8 cellular contexts compared by ENCODE assay signal in genomic region chr20:58892932-58893224, GRCh38. TPM values are rescaled to one million over a fixed set of nuclear protein-coding genes. Genes with fewer than 3 reads are reported as not detected.
DNase-seq lines count a peak whose midpoint lies in the region; ATAC-seq, FAIRE-seq and TF ChIP-seq lines count a peak whose summit lies in the region.

No MANE protein-coding gene starts in this region.

- H3K4me1 ChIP-seq in neutrophil (ENCODE audit: control insufficient read depth in 1 of 2, insufficient read depth in 1 of 2, low read depth in 1 of 2, low read length in 1 of 2) = peaks cover 32 to 38% of the 10 kb centered on the region in 2 experiments

- peaks cover 11% of the 10 kb centered on the region for H3K36me3 ChIP-seq in neutrophil

- DNase-seq in GM12865 (ENCODE audit: low read depth) (no peak), NCI-H69 (lab: John Stamatoyannopoulos, UW) (peak; percentile 43), dermis blood vessel endothelial cell (peak; percentile 30), D721Med (ENCODE audit: insufficient read length, low spot score) (no peak), C1 segment of cervical spinal cord (lab: John Stamatoyannopoulos, UW) (no peak)

- no peak for TF ChIP-seq CTCF in GM12865 (IDR thresholded peaks at IDR 0.05; ENCODE audit: insufficient read depth, low read depth, low read length, missing control alignments)
- no peak for TF ChIP-seq CTCF in neutrophil (IDR thresholded peaks at IDR 0.05)
- no peak for TF ChIP-seq CTCF in D721Med (IDR thresholded peaks at IDR 0.05; ENCODE audit: insufficient read depth, missing control alignments)

- no peak for FAIRE-seq in D721Med (lab: Jason Lieb, UNC)

- no peaks in the 10 kb centered on the region for H3K9me3 ChIP-seq in neutrophil

- no peak for ATAC-seq in HG03045 (IDR thresholded peaks at IDR 0.05; ENCODE audit: unreplicated experiment)
- ATAC-seq in activated CD4-positive, CD25-positive, alpha-beta regulatory T cell treated with anti-CD3 and anti-CD28 coated beads, Interleukin-2, amount 50 U/mL, for 24 hours = no peak

- peaks cover 11% of the 10 kb centered on the region for H3K27me3 ChIP-seq in neutrophil

- H3K4me3 ChIP-seq in GM12865 (ENCODE audit: low read depth, low read length) = peak overlapping the region; percentile 90
- peak overlapping the region; percentile 63 to 85 for H3K4me3 ChIP-seq in neutrophil (ENCODE audit: low read depth in 1 of 2, low read length in 1 of 2)

- peak overlapping the region; percentile 85 for H3K27ac ChIP-seq in neutrophil

RNA-seq across cellular contexts. Expression of gene GNAS, which starts 40.4 kb away (rescaled TPM):
- 365 and 726 TPM in 2 replicates for total RNA-seq in dermis blood vessel endothelial cell

RNA-seq across cellular contexts. Expression of gene GNAS-AS1, which starts 42.2 kb away (rescaled TPM):
- not detected in 2 replicates for total RNA-seq in dermis blood vessel endothelial cell

Comparison
In these comparisons a context has a peak if more than half of its experiments do, and no peak if none do; other contexts are left out.
1. DNase-seq: peak in NCI-H69 (single experiment) and dermis blood vessel endothelial cell (single experiment); none in GM12865 (single experiment), D721Med (single experiment) and C1 segment of cervical spinal cord (0 of 14).